ENCODE assay signal across 1 cellular context in the genomic region with DNA sequence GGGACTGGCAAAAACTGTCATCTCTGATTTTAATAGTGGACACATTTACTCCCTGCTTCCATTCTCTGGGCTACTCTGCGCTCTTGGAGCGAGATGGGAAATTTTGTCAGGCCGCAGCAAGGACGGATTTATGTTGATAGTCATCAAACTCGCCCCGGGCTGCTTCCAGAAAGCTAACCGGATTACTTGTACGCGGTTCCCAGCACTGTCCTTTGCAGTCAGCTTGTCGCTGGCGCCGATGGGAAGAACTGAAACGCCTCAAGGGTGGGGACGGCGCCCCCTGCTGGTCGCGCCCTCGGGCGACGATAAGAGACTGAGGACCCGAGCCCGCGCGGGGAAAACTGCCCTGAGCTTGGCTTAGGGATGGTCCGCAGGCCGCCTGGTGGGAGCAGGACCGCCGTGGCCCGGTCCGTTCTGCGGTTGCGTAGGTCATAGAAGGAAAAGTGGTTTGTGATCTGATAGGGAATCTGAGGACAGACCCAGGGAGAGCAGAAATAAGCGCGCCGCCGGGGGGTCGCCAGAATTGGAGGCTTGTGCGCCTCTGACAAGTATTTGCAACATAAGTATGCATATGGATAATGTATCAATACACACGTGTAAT.
TF ChIP-seq lines count a peak whose summit lies in the region.

No MANE protein-coding gene starts in this region.

TF ChIP-seq in HepG2, 621 proteins besides CTCF, POLR2A, EP300 and RAD21 (continued from another document and continues in another):
- TF ChIP-seq FOXJ3 (CRISPR knock-in tag; IDR thresholded peaks at IDR 0.05; ENCODE audit: borderline replicate concordance) (no peak; the same call in 1 of the 2 replicates), GATA4 (IDR thresholded peaks at IDR 0.05; ENCODE audit: borderline replicate concordance, low read depth) (no peak), ZIK1 (CRISPR knock-in tag; IDR thresholded peaks at IDR 0.05; ENCODE audit: borderline replicate concordance, low read depth) (no peak), ZHX2 (IDR thresholded peaks at IDR 0.05; ENCODE audit: low read depth) (0 out of 2 replicates have a peak, but pooled peaks have one; percentile 23), ZHX2 (CRISPR knock-in tag; IDR thresholded peaks at IDR 0.05; ENCODE audit: borderline replicate concordance) (no peak), ZKSCAN8 (CRISPR knock-in tag; IDR thresholded peaks at IDR 0.05; ENCODE audit: borderline replicate concordance) (peak; percentile 34; the same call in 1 of the 2 replicates), ATM (IDR thresholded peaks at IDR 0.05; ENCODE audit: borderline replicate concordance) (no peak), KDM3A (CRISPR knock-in tag; IDR thresholded peaks at IDR 0.05; ENCODE audit: low read depth) (peak; percentile 94; the same call in 1 of the 2 replicates), GABPA (IDR thresholded peaks at IDR 0.05; ENCODE audit: low read depth, low read length) (no peak), GABPA (CRISPR knock-in tag; IDR thresholded peaks at IDR 0.05; ENCODE audit: low read depth) (peak; percentile 48; the same call in 1 of the 2 replicates), ZNF530 (CRISPR knock-in tag; IDR thresholded peaks at IDR 0.05; ENCODE audit: low read depth) (no peak), ZNF775 (CRISPR knock-in tag; IDR thresholded peaks at IDR 0.05; ENCODE audit: borderline replicate concordance) (no peak), RFXANK (CRISPR knock-in tag; IDR thresholded peaks at IDR 0.05) (peak; percentile 77; the same call in 1 of the 2 replicates), ZMAT3 (CRISPR knock-in tag; conservative IDR thresholded peaks at IDR 0.05) (no peak), ZNF782 (CRISPR knock-in tag; IDR thresholded peaks at IDR 0.05; ENCODE audit: borderline replicate concordance) (no peak), ZNF550 (CRISPR knock-in tag; IDR thresholded peaks at IDR 0.05; ENCODE audit: borderline replicate concordance) (0 out of 2 replicates have a peak, but pooled peaks have one; percentile 31), ZNF33A (CRISPR knock-in tag; IDR thresholded peaks at IDR 0.05; ENCODE audit: borderline replicate concordance) (0 out of 2 replicates have a peak, but pooled peaks have one; percentile 52), ZNF709 (CRISPR knock-in tag; IDR thresholded peaks at IDR 0.05) (0 out of 2 replicates have a peak, but pooled peaks have one; percentile 53), FOXC1 (CRISPR knock-in tag; IDR thresholded peaks at IDR 0.05; ENCODE audit: borderline replicate concordance) (no peak), SRSF9 (IDR thresholded peaks at IDR 0.05; ENCODE audit: borderline replicate concordance, insufficient read depth, low read depth, low read length, poor library complexity, severe bottlenecking) (no peak), JUND (CRISPR knock-in tag; IDR thresholded peaks at IDR 0.05) (no peak), ZNF564 (CRISPR knock-in tag; IDR thresholded peaks at IDR 0.05) (peak; percentile 85; the same call in 1 of the 2 replicates), ZSCAN21 (CRISPR knock-in tag; IDR thresholded peaks at IDR 0.05; ENCODE audit: borderline replicate concordance) (peak; percentile 59; the same call in 1 of the 2 replicates), YEATS4 (CRISPR knock-in tag; IDR thresholded peaks at IDR 0.05; ENCODE audit: borderline replicate concordance) (peak; percentile 54), HNRNPH1 (optimal IDR thresholded peaks at IDR 0.05; ENCODE audit: low read depth, low read length) (no peak), DR1 (CRISPR knock-in tag; IDR thresholded peaks at IDR 0.05) (peak; percentile 50; the same call in 1 of the 2 replicates), ZNF546 (CRISPR knock-in tag; conservative IDR thresholded peaks at IDR 0.05) (0 out of 2 replicates have a peak, but pooled peaks have one; percentile 70), RAD51 (IDR thresholded peaks at IDR 0.05; ENCODE audit: borderline replicate concordance) (no peak), FLYWCH1 (CRISPR knock-in tag; IDR thresholded peaks at IDR 0.05) (no peak), KDM5B (CRISPR knock-in tag; IDR thresholded peaks at IDR 0.05; ENCODE audit: borderline replicate concordance) (peak; percentile 68; the same call in 1 of the 2 replicates), MLX (CRISPR knock-in tag; IDR thresholded peaks at IDR 0.05) (no peak), NFYC (CRISPR knock-in tag; IDR thresholded peaks at IDR 0.05) (no peak), SUZ12 (IDR thresholded peaks at IDR 0.05; ENCODE audit: low read depth, low read length) (0 out of 2 replicates have a peak, but pooled peaks have one; percentile 9), DNMT3B (CRISPR knock-in tag; conservative IDR thresholded peaks at IDR 0.05) (peak; percentile 86; the same call in 1 of the 2 replicates), GLI4 (CRISPR knock-in tag; IDR thresholded peaks at IDR 0.05; ENCODE audit: borderline replicate concordance) (no peak), POLR2AphosphoS5 (IDR thresholded peaks at IDR 0.05; ENCODE audit: low read depth, low read length) (0 out of 2 replicates have a peak, but pooled peaks have one; percentile 21), ZSCAN31 (CRISPR knock-in tag; IDR thresholded peaks at IDR 0.05; ENCODE audit: low read depth) (no peak), CSRNP2 (CRISPR knock-in tag; conservative IDR thresholded peaks at IDR 0.05; ENCODE audit: low read depth) (no peak), HNRNPUL1 (IDR thresholded peaks at IDR 0.05; ENCODE audit: low read depth, low read length) (no peak), ZNF549 (CRISPR knock-in tag; IDR thresholded peaks at IDR 0.05) (no peak), NFRKB (IDR thresholded peaks at IDR 0.05) (no peak), AKAP8 (CRISPR knock-in tag; IDR thresholded peaks at IDR 0.05) (no peak), ZNF441 (CRISPR knock-in tag; IDR thresholded peaks at IDR 0.05; ENCODE audit: borderline replicate concordance) (peak; percentile 83), ZNF597 (CRISPR knock-in tag; IDR thresholded peaks at IDR 0.05) (no peak), FOXO1 (CRISPR knock-in tag; IDR thresholded peaks at IDR 0.05) (peak; percentile 83; the same call in 1 of the 2 replicates), KLF11 (CRISPR knock-in tag; IDR thresholded peaks at IDR 0.05) (peak; percentile 74; the same call in 1 of the 2 replicates), ZNF574 (CRISPR knock-in tag; IDR thresholded peaks at IDR 0.05) (peak; percentile 88), RBM39 (IDR thresholded peaks at IDR 0.05; ENCODE audit: low read depth, low read length, poor library complexity, severe bottlenecking) (peak; percentile 78), FOXO4 (CRISPR knock-in tag; conservative IDR thresholded peaks at IDR 0.05) (no peak), PBX2 (CRISPR knock-in tag; IDR thresholded peaks at IDR 0.05) (no peak)
- TF ChIP-seq, protein P1, sequence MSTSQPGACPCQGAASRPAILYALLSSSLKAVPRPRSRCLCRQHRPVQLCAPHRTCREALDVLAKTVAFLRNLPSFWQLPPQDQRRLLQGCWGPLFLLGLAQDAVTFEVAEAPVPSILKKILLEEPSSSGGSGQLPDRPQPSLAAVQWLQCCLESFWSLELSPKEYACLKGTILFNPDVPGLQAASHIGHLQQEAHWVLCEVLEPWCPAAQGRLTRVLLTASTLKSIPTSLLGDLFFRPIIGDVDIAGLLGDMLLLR (CRISPR knock-in tag; IDR thresholded peaks at IDR 0.05), result no peak
